Comparison of ENCODE assay signal across 18 cellular contexts in genomic region chr9:106620081-106620480, GRCh38.
DNase-seq lines count a peak whose midpoint lies in the region; ATAC-seq and TF ChIP-seq lines count a peak whose summit lies in the region.
"Had no signal": no experiment of that assay in that cellular context is flagged by ENCODE, and none has a peak within 500 bp of the region (broad histone marks: within the 10 kb centered on the region; RNA-seq: fewer than 3 reads in every experiment).

No MANE protein-coding gene starts in this region.

- H3K9me3 Mint-ChIP-seq in brain, result peaks cover 0 to 2% (median 0%) of the 10 kb centered on the region in 5 experiments
- H3K9me3 Mint-ChIP-seq: H9 had no signal

- no peak overlapping the region for H3K9ac ChIP-seq in neuronal stem cell (ENCODE audit: low read depth, low read length, poor library complexity)
- H3K9ac ChIP-seq: BLaER1, GM23248 had no signal

- no CpG with 5 or more reads among the region's 2 CpGs for WGBS in neuronal stem cell (ENCODE audit: extremely low coverage in 2 of 2, insufficient read length in 2 of 2, insufficient replicate concordance in 1 of 2), 2 donors
- WGBS in psoas muscle, 3 donors, result 95 to 97% (median 96%) methylated on average over 2 of the region's 2 CpGs

- no peak overlapping the region for H3K18ac ChIP-seq in neuronal stem cell (ENCODE audit: low read length)

- H3K4me3 ChIP-seq in RWPE2 (ENCODE audit: severe bottlenecking), result no peak overlapping the region
- no peak overlapping the region for H3K4me3 ChIP-seq in epithelial cell of esophagus (ENCODE audit: low read length)
- no peak overlapping the region for H3K4me3 ChIP-seq in neuronal stem cell (ENCODE audit: low read length in 2 of 2)
- no peak overlapping the region for H3K4me3 ChIP-seq in psoas muscle
- H3K4me3 ChIP-seq: BLaER1, GM23248 had no signal

- TF ChIP-seq CTCF in RWPE2 (IDR thresholded peaks at IDR 0.05; ENCODE audit: poor library complexity, severe bottlenecking) (no peak), brain (conservative IDR thresholded peaks at IDR 0.05) (no peak), epithelial cell of esophagus (IDR thresholded peaks at IDR 0.05; ENCODE audit: insufficient read depth, low read depth, low read length, missing control alignments) (no peak), psoas muscle (IDR thresholded peaks at IDR 0.05) (no peak)

- no peak overlapping the region for H2BK120ac ChIP-seq in neuronal stem cell (ENCODE audit: low read depth, low read length)

- H3K27ac ChIP-seq in RWPE2 (ENCODE audit: poor library complexity, severe bottlenecking), result peak overlapping the region; percentile 78
- H3K27ac ChIP-seq in neuronal stem cell (replicated peaks; ENCODE audit: low read length), result no peak overlapping the region
- H3K27ac ChIP-seq in psoas muscle, result no peak overlapping the region
- H3K27ac ChIP-seq: BLaER1, C4-2B, GM23248 had no signal

- H3K4me1 ChIP-seq in RWPE2 (ENCODE audit: insufficient read depth, poor library complexity, severe bottlenecking) (peaks cover 18% of the 10 kb centered on the region), neuronal stem cell (ENCODE audit: control insufficient read depth in 2 of 2, insufficient read depth in 1 of 2, low read depth in 1 of 2, low read length in 2 of 2) (peaks cover 27 to 34% of the 10 kb centered on the region in 2 donors), psoas muscle (peaks cover 3% of the 10 kb centered on the region)
- H3K4me1 ChIP-seq: BLaER1 had no signal

- H2AK5ac ChIP-seq in neuronal stem cell (ENCODE audit: low read depth, low read length), result no peak overlapping the region

- no peak overlapping the region for H3K4ac ChIP-seq in neuronal stem cell (ENCODE audit: low read length)

- H3K4me1 Mint-ChIP-seq in brain, result peaks cover 58% of the 10 kb centered on the region
- H3K4me1 Mint-ChIP-seq: CD4-positive, CD25-positive, alpha-beta regulatory T cell had no signal

- no peak overlapping the region for H4K91ac ChIP-seq in neuronal stem cell (ENCODE audit: low read depth, low read length, poor library complexity)

- H2AFZ ChIP-seq in neuronal stem cell (ENCODE audit: low read length), result peak overlapping the region; percentile 33
- H2AFZ ChIP-seq: GM23248 had no signal

- H3K4me2 ChIP-seq in neuronal stem cell (ENCODE audit: insufficient read depth, low read length, poor library complexity, severe bottlenecking), result no peak overlapping the region
- H3K4me2 ChIP-seq: BLaER1 had no signal

- no peak for DNase-seq in RWPE2 (ENCODE audit: low spot score)
- DNase-seq in epithelial cell of esophagus (ENCODE audit: low read depth), result peak; percentile 20
- no peak for DNase-seq in neuronal stem cell (ENCODE audit: low spot score)
- no peak for DNase-seq in psoas muscle
- DNase-seq in activated gamma-delta T cell treated with Interleukin-2 at 50 U/mL for 16 hours, result no peak
- DNase-seq: Caco-2; CD4-positive, CD25-positive, alpha-beta regulatory T cell; CD8-positive, alpha-beta T cell; DMS153; DND-41; GM23248; H9 had no signal

- H3K27me3 ChIP-seq in RWPE2 (ENCODE audit: insufficient read depth, poor library complexity, severe bottlenecking) (no peaks in the 10 kb centered on the region), neuronal stem cell (ENCODE audit: control insufficient read depth in 3 of 3, insufficient read depth in 3 of 3, low read depth in 1 of 3, low read length in 3 of 3) (no peaks in the 10 kb centered on the region), psoas muscle (ENCODE audit: insufficient read depth in 3 of 3, low read length in 2 of 3) (no peaks in the 10 kb centered on the region)
- H3K27me3 ChIP-seq: BLaER1 had no signal

- no peak overlapping the region for H2BK5ac ChIP-seq in neuronal stem cell (ENCODE audit: low read length)

- no peaks in the 10 kb centered on the region for H3K79me1 ChIP-seq in neuronal stem cell (ENCODE audit: low read depth, low read length)

- peak overlapping the region in 2 of 5 experiments; percentile 69 to 81 for H3K4me3 Mint-ChIP-seq in brain
- H3K4me3 Mint-ChIP-seq: CD4-positive, CD25-positive, alpha-beta regulatory T cell; CD8-positive, alpha-beta T cell had no signal

- H3K27ac Mint-ChIP-seq in brain, result peak overlapping the region in 3 of 5 experiments; percentile 94 to 98 (median 95)
- H3K27ac Mint-ChIP-seq: CD4-positive, CD25-positive, alpha-beta regulatory T cell; CD8-positive, alpha-beta T cell; H9 had no signal

- H3K9me3 ChIP-seq in RWPE2 (ENCODE audit: severe bottlenecking), result no peaks in the 10 kb centered on the region
- peaks cover 0 to 5% of the 10 kb centered on the region in 2 donors for H3K9me3 ChIP-seq in neuronal stem cell (replicated peaks in 1 of 2; ENCODE audit: control insufficient read depth in 2 of 2, insufficient read depth in 1 of 2, low read depth in 1 of 2, low read length in 2 of 2)
- H3K9me3 ChIP-seq in psoas muscle, result no peaks in the 10 kb centered on the region
- H3K9me3 ChIP-seq: BLaER1, Caco-2 had no signal

- H2BK12ac ChIP-seq in neuronal stem cell (ENCODE audit: low read length), result no peak overlapping the region

- H3K36me3 ChIP-seq in RWPE2 (ENCODE audit: low read depth) (no peaks in the 10 kb centered on the region), neuronal stem cell (replicated peaks in 1 of 2; ENCODE audit: control insufficient read depth in 2 of 2, insufficient read depth in 2 of 2, low read length in 2 of 2) (no peaks in the 10 kb centered on the region), psoas muscle (ENCODE audit: insufficient read depth in 1 of 2, low read depth in 1 of 2) (no peaks in the 10 kb centered on the region)
- H3K36me3 ChIP-seq: BLaER1 had no signal

- ATAC-seq in RWPE2 (ENCODE audit: low read depth) (peak; percentile 48; the same call in 2 of the 3 replicates), GM18907 (IDR thresholded peaks at IDR 0.05; ENCODE audit: unreplicated experiment) (no peak), HG03139 (IDR thresholded peaks at IDR 0.05; ENCODE audit: unreplicated experiment) (no peak), psoas muscle (no peak)
- ATAC-seq: CD8-positive, alpha-beta T cell; HCT116 had no signal

- no peaks in the 10 kb centered on the region for H3K27me3 Mint-ChIP-seq in brain
- H3K27me3 Mint-ChIP-seq: CD4-positive, CD25-positive, alpha-beta regulatory T cell had no signal

- no peak overlapping the region for H4K8ac ChIP-seq in neuronal stem cell (ENCODE audit: low read depth, low read length)

- no peak overlapping the region for H3K23ac ChIP-seq in neuronal stem cell (ENCODE audit: low read depth, low read length, poor library complexity)

- H2BK15ac ChIP-seq in neuronal stem cell (ENCODE audit: low read length), result no peak overlapping the region

- no peak overlapping the region for H3K14ac ChIP-seq in neuronal stem cell (ENCODE audit: low read length)

- intact Hi-C loops in psoas muscle (cut with DNase I), result no loop called here

- H3K36me3 Mint-ChIP-seq in brain, result no peaks in the 10 kb centered on the region
- H3K36me3 Mint-ChIP-seq: CD4-positive, CD25-positive, alpha-beta regulatory T cell; CD8-positive, alpha-beta T cell had no signal
